In genomic region chr1:20950689-20951088, GRCh38 we compare ENCODE assay signal across 2 cellular contexts.
TF ChIP-seq lines count a peak whose summit lies in the region.

No MANE protein-coding gene starts in this region.

TF ChIP-seq in WTC11, 78 proteins besides CTCF, POLR2A, EP300 and RAD21:
- no peak for TF ChIP-seq ZNF532 (CRISPR knock-in tag; IDR thresholded peaks at IDR 0.05; ENCODE audit: borderline replicate concordance)

TF ChIP-seq in H1, 55 proteins besides CTCF, POLR2A, EP300 and RAD21 (continued from another document):
- no peak for TF ChIP-seq POLR2AphosphoS5 (IDR thresholded peaks at IDR 0.05; ENCODE audit: low read depth, low read length)
- no peak for TF ChIP-seq MAX (IDR thresholded peaks at IDR 0.05)
- no peak for TF ChIP-seq CBX5 (IDR thresholded peaks at IDR 0.05; ENCODE audit: low read depth, low read length)
- no peak for TF ChIP-seq EZH2 (IDR thresholded peaks at IDR 0.05; ENCODE audit: low read depth, low read length, severe bottlenecking)
- TF ChIP-seq TAF7 (optimal IDR thresholded peaks at IDR 0.05; ENCODE audit: borderline replicate concordance, low read depth, low read length): no peak
- no peak for TF ChIP-seq FOSL1 (IDR thresholded peaks at IDR 0.05; ENCODE audit: insufficient read depth, low read depth, low read length)
- no peak for TF ChIP-seq HDAC6 (IDR thresholded peaks at IDR 0.05; ENCODE audit: low read depth, low read length)
